In the genomic region with DNA sequence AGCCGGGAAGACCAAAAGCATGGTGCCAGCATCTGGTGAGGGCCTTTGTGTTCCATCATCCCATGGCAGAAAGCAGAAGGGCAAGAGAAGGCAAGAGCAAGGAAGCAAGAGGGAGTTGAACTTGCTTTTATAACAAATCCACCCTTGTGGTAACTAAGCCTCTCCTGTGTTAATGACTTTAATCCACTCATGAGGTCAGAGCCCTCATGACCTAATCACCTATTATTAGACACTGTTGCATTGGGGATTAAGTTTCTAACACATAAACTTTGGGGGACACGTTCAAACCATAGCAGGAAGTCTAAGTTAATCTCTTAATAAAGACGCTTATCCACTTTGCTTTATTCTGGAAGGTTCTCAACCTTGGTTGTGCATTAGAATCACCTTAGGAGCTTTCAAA, we compare ENCODE assay signal across 25 cellular contexts. TPM values are rescaled to one million over a fixed set of nuclear protein-coding genes. Genes with fewer than 3 reads are reported as not detected.
"Had no signal": no experiment of that assay in that cellular context is flagged by ENCODE, and none has a peak within 500 bp of the region (broad histone marks: within the 10 kb centered on the region; RNA-seq: fewer than 3 reads in every experiment).

No MANE protein-coding gene starts in this region.

- ATAC-seq: left cardiac atrium; left lung; mucosa of descending colon; natural killer cell treated with Interleukin-12 subunit alpha and Interleukin-12 subunit beta and Interleukin-15 and Interleukin-18, amount 100 ng/mL, for 72 hours; sciatic nerve; stimulated activated effector memory CD8-positive, alpha-beta T cell treated with anti-CD3 and anti-CD28 coated beads, Interleukin-12 subunit alpha, Interleukin-12 subunit beta, amount 100 ng/mL, for 72 hours had no signal

- H3K79me2 ChIP-seq: parathyroid adenoma had no signal

- H3K9me3 ChIP-seq: colonic mucosa, esophagus squamous epithelium, left lung, mucosa of descending colon, right atrium auricular region, stomach, thyroid gland, vagina had no signal

- H3K27ac ChIP-seq: colonic mucosa, esophagus squamous epithelium, left lung, parathyroid adenoma, right atrium auricular region, stomach, thyroid gland, vagina had no signal

- DNase-seq: colonic mucosa; effector CD8-positive, alpha-beta T cell; endodermal cell; esophagus squamous epithelium; head of caudate nucleus; left cardiac atrium; left lung; mesenchymal stem cell; mucosa of descending colon; naive B cell; stimulated activated CD4-positive, alpha-beta T cell treated with anti-CD3 and anti-CD28 coated beads, Interleukin-2, amount 100 ng/mL, for 24 hours; stimulated activated CD4-positive, alpha-beta T cell treated with anti-CD3 and anti-CD28 coated beads, Interleukin-4, amount 100 ng/mL, for 24 hours; stimulated activated naive CD4-positive, alpha-beta T cell treated with Interleukin-2 at 50 U/mL for 16 hours; stomach; thyroid gland; trophoblast cell had no signal

- H3K27me3 ChIP-seq: colonic mucosa, esophagus squamous epithelium, left lung, right atrium auricular region, stomach, thyroid gland, vagina had no signal

- H3K9ac ChIP-seq: parathyroid adenoma had no signal

- H3K4me1 ChIP-seq: colonic mucosa, esophagus squamous epithelium, left lung, parathyroid adenoma, right atrium auricular region, stomach, thyroid gland, vagina had no signal

- H3K36me3 ChIP-seq: colonic mucosa, esophagus squamous epithelium, left lung, right atrium auricular region, stomach, thyroid gland, vagina had no signal

- H3K4me3 ChIP-seq: colonic mucosa, esophagus squamous epithelium, left lung, mucosa of descending colon, right atrium auricular region, stomach, thyroid gland, vagina had no signal

- H2AFZ ChIP-seq: parathyroid adenoma had no signal

- FAIRE-seq: frontal cortex, keratinocyte had no signal

RNA-seq across cellular contexts. Expression of a gene that starts 12.5 kb away (rescaled TPM):
- total RNA-seq: natural killer cell treated with Interleukin-12 subunit alpha and Interleukin-12 subunit beta and Interleukin-15 and Interleukin-18, amount 100 ng/mL, for 72 hours; subcutaneous adipose tissue; vagina had no signal
